ENCODE assay signal across 8 cellular contexts in genomic region chr4:472881-473574, GRCh38. TPM values are rescaled to one million over a fixed set of nuclear protein-coding genes. Genes with fewer than 3 reads are reported as not detected.
DNase-seq lines count a peak whose midpoint lies in the region; ATAC-seq and TF ChIP-seq lines count a peak whose summit lies in the region.

No MANE protein-coding gene starts in this region.

- H3K27ac Mint-ChIP-seq in activated naive CD4-positive, alpha-beta T cell treated with anti-CD3 and anti-CD28 coated beads for 36 hours: peak overlapping the region; percentile 99

- no peak for TF ChIP-seq CTCF in OCI-LY7 (conservative IDR thresholded peaks at IDR 0.05; ENCODE audit: low read length)
- TF ChIP-seq CTCF in dorsolateral prefrontal cortex (IDR thresholded peaks at IDR 0.05 in 54 of 56, conservative IDR thresholded peaks at IDR 0.05 in 2 of 56; ENCODE audit: low read depth in 1 of 56, partially characterized antibody in 56 of 56): no peak
- TF ChIP-seq CTCF in mucosa of descending colon (IDR thresholded peaks at IDR 0.05): no peak

- POLR2A ChIA-PET in OCI-LY7 (lab: Charles Lee): interaction anchor here (0.7 to 2.5 kb wide), 5 partner anchors 8 to 227 kb away, joined by 3 to 8 read pairs (median 4); no protein-coding TSS in a partner anchor

- H3K4me1 ChIP-seq in OCI-LY7 (ENCODE audit: insufficient read depth, low read length, poor library complexity, severe bottlenecking) (peaks cover 24% of the 10 kb centered on the region), mucosa of descending colon (ENCODE audit: low read depth) (peaks cover 5% of the 10 kb centered on the region)

- no peaks in the 10 kb centered on the region for H3K9me2 ChIP-seq in OCI-LY7 (ENCODE audit: insufficient read depth, low read length)

- H3K27ac ChIP-seq in OCI-LY7 (ENCODE audit: low read depth, low read length, poor library complexity, severe bottlenecking): peak overlapping the region; percentile 90
- H3K27ac ChIP-seq in dorsolateral prefrontal cortex: peak overlapping the region in 55 of 59 donors; percentile 51 to 97 (median 88)

- H3K79me2 ChIP-seq in OCI-LY7 (ENCODE audit: insufficient read depth, low read depth, low read length): peaks cover 59% of the 10 kb centered on the region

- H3K4me1 Mint-ChIP-seq in activated naive CD4-positive, alpha-beta T cell treated with anti-CD3 and anti-CD28 coated beads for 36 hours (ENCODE audit: low read depth): peaks cover 17% of the 10 kb centered on the region

- ATAC-seq in mucosa of descending colon (peak; percentile 17), HG03095 (IDR thresholded peaks at IDR 0.05; ENCODE audit: unreplicated experiment) (no peak)

- no peaks in the 10 kb centered on the region for H3K27me3 Mint-ChIP-seq in activated naive CD4-positive, alpha-beta T cell treated with anti-CD3 and anti-CD28 coated beads for 36 hours (ENCODE audit: low read depth)

- peak overlapping the region; percentile 38; the same call in 1 of the 2 replicates for H2AFZ ChIP-seq in OCI-LY7 (ENCODE audit: low read length)

- peak overlapping the region; percentile 99 for H3K4me3 Mint-ChIP-seq in activated naive CD4-positive, alpha-beta T cell treated with anti-CD3 and anti-CD28 coated beads for 36 hours

- peak; percentile 49 for DNase-seq in activated naive CD4-positive, alpha-beta T cell treated with anti-CD3 and anti-CD28 coated beads for 36 hours
- no peak for DNase-seq in activated naive CD4-positive, alpha-beta T cell (lab: John Stamatoyannopoulos, UW)
- peak; percentile 88 for DNase-seq in OCI-LY7 (ENCODE audit: low spot score)
- DNase-seq in dorsolateral prefrontal cortex: peak in 2 of 10 donors; percentile 30 to 39
- peak in 1 of 3 donors; percentile 57 for DNase-seq in mucosa of descending colon
- DNase-seq in NCI-H524 treated with DMSO at 0.1 percent for 48 hours (lab: John Stamatoyannopoulos, UW): no peak
- DNase-seq in cerebellar nuclear complex (lab: John Stamatoyannopoulos, UW): no peak

- CTCF ChIA-PET in activated naive CD4-positive, alpha-beta T cell treated with anti-CD3 and anti-CD28 coated beads for 36 hours (lab: Charles Lee): no interaction called here
- CTCF ChIA-PET in OCI-LY7 (lab: Charles Lee; ENCODE audit: unreplicated experiment): no interaction called here

- H3K4me3 ChIP-seq in OCI-LY7 (ENCODE audit: low read depth, low read length, poor library complexity, severe bottlenecking) (peak overlapping the region; percentile 91), dorsolateral prefrontal cortex (peak overlapping the region; percentile 66 to 100 (median 94)), mucosa of descending colon (peak overlapping the region; percentile 86)

- H3K9me3 ChIP-seq in OCI-LY7 (ENCODE audit: low read length): peaks cover 53% of the 10 kb centered on the region
- H3K9me3 ChIP-seq in mucosa of descending colon: peaks cover 47% of the 10 kb centered on the region

- TSS peak; percentile 60 for BruUV-seq in OCI-LY7 (replicated peaks; lab: Mats Ljungman, UMichigan)

- peaks cover 56% of the 10 kb centered on the region for H3K36me3 ChIP-seq in OCI-LY7 (ENCODE audit: insufficient read depth, low read length)
- peaks cover 22% of the 10 kb centered on the region for H3K36me3 ChIP-seq in mucosa of descending colon (ENCODE audit: low read depth)

- peaks cover 63% of the 10 kb centered on the region for H3K36me3 Mint-ChIP-seq in activated naive CD4-positive, alpha-beta T cell treated with anti-CD3 and anti-CD28 coated beads for 36 hours (ENCODE audit: low read depth)

- peak overlapping the region; percentile 81 for H3K4me2 ChIP-seq in OCI-LY7 (ENCODE audit: low read length)

- intact Hi-C loops in activated naive CD4-positive, alpha-beta T cell treated with anti-CD3 and anti-CD28 coated beads for 36 hours (cut with micrococcal nuclease): loop anchor here (5.0 kb wide), 2 partner anchors 351 to 539 kb away; partner anchors contain the start of genes FGFRL1 and ZNF718
- intact Hi-C loops in OCI-LY7 (cut with micrococcal nuclease; ENCODE audit: unreplicated experiment): loop anchor here (10.0 kb wide), 1 partner anchor 202 kb away; the partner anchor contains the start of genes ATP5ME and MYL5
- intact Hi-C loops in dorsolateral prefrontal cortex (cut with DNase I): loop anchor here (10.0 kb wide), 1 partner anchor 138 kb away; the partner anchor contains the start of gene ZNF141 (in 2 of the 2)
- intact Hi-C loops in mucosa of descending colon (cut with DNase I, micrococcal nuclease): no loop called here

- H4K20me1 ChIP-seq in OCI-LY7 (ENCODE audit: insufficient read depth, low read length): no peaks in the 10 kb centered on the region

- H3K27me3 ChIP-seq in dorsolateral prefrontal cortex: no peaks in the 10 kb centered on the region

- H3K9me3 Mint-ChIP-seq in activated naive CD4-positive, alpha-beta T cell treated with anti-CD3 and anti-CD28 coated beads for 36 hours: peaks cover 40% of the 10 kb centered on the region

RNA-seq across cellular contexts. Expression of gene ZNF721, which starts 25.9 kb away (rescaled TPM):
- total RNA-seq in activated naive CD4-positive, alpha-beta T cell treated with anti-CD3 and anti-CD28 coated beads for 36 hours: 10 to 100 TPM; 34.0 to 36.3 TPM
- 48.1 and 51.1 TPM in 2 replicates for total RNA-seq in OCI-LY7 (2014; rRNA removed; shearing (Covaris generic))
- total RNA-seq in OCI-LY7 (2022): 64.1 and 67.2 TPM in 2 replicates
- 10 to 100 TPM; 44.3 to 77.3 (median 58.4) TPM for total RNA-seq in dorsolateral prefrontal cortex
- total RNA-seq in mucosa of descending colon: 10 to 100 TPM; 23.3 to 32.1 (median 25.9) TPM

RNA-seq across cellular contexts. Expression of gene PIGG, which starts 26.0 kb away (rescaled TPM):
- total RNA-seq in activated naive CD4-positive, alpha-beta T cell treated with anti-CD3 and anti-CD28 coated beads for 36 hours: 10 to 100 TPM; 41.7 to 43.6 TPM
- 30.9 and 32.0 TPM in 2 replicates for total RNA-seq in OCI-LY7 (2014; rRNA removed; shearing (Covaris generic))
- total RNA-seq in OCI-LY7 (2022) (60.6 and 60.7 TPM in 2 replicates), dorsolateral prefrontal cortex (100 to 1,000 TPM in 5 of 120 experiments, 10 to 100 TPM in 115; 47.5 to 121 (median 75.9) TPM), mucosa of descending colon (10 to 100 TPM; 57.2 to 74.4 (median 65.8) TPM)

Comparison
In these comparisons a context has a peak if more than half of its experiments do, and no peak if none do; other contexts are left out.
1. DNase-seq: peak in activated naive CD4-positive, alpha-beta T cell treated with anti-CD3 and anti-CD28 coated beads for 36 hours (single experiment) and OCI-LY7 (single experiment); none in activated naive CD4-positive, alpha-beta T cell (0 of 4), NCI-H524 treated with DMSO at 0.1 percent for 48 hours (single experiment) and cerebellar nuclear complex (0 of 2).
2. intact Hi-C loops: an anchor here in activated naive CD4-positive, alpha-beta T cell treated with anti-CD3 and anti-CD28 coated beads for 36 hours (5.0 kb wide), OCI-LY7 (10.0 kb wide) and dorsolateral prefrontal cortex (10.0 kb wide); none called in mucosa of descending colon.
3. Peak in every context shown above with its lines, with median percentiles within 50 percentile points of each other: H3K4me3 ChIP-seq.